1 cellular context compared by ENCODE assay signal in the genomic region with DNA sequence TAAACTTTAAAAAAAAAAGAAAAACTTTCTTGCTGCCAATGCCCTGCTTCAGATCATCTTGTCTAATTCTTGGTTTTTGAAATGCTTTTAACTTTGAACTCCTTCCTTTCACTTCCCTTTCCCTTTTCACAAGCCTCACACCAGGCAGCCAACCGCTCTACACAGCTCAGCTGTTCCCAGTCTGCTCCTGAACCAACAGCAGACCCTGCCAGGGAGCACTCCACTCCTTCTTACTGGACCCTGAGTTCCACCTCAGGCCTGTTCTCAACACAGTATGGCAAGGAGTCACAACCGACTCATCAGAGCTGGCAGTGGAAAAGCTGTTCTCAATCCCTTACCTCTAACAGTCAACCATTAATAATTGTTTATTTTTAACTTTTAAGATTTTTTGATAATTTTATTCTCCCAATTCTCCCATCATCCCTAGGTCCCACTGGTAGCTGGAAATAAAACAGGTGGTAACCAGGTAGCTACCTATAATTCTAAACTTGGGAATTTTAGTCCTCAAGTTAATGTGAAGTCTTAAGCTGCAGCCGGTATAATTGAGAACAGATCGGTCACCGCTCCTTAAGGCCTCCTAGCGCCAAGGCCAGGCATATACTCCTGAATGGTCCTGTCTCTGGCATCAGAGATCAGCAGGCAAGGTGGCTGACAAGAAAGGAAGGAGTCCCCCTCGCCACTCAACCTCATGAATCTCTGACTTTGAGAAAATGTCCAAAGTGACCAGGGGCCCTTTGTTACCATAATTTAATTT.
TF ChIP-seq lines count a peak whose summit lies in the region.

No MANE protein-coding gene starts in this region.

TF ChIP-seq in SK-N-SH, 30 proteins besides CTCF, POLR2A, EP300 and RAD21 (continued from another document):
- TF ChIP-seq, protein P1, sequence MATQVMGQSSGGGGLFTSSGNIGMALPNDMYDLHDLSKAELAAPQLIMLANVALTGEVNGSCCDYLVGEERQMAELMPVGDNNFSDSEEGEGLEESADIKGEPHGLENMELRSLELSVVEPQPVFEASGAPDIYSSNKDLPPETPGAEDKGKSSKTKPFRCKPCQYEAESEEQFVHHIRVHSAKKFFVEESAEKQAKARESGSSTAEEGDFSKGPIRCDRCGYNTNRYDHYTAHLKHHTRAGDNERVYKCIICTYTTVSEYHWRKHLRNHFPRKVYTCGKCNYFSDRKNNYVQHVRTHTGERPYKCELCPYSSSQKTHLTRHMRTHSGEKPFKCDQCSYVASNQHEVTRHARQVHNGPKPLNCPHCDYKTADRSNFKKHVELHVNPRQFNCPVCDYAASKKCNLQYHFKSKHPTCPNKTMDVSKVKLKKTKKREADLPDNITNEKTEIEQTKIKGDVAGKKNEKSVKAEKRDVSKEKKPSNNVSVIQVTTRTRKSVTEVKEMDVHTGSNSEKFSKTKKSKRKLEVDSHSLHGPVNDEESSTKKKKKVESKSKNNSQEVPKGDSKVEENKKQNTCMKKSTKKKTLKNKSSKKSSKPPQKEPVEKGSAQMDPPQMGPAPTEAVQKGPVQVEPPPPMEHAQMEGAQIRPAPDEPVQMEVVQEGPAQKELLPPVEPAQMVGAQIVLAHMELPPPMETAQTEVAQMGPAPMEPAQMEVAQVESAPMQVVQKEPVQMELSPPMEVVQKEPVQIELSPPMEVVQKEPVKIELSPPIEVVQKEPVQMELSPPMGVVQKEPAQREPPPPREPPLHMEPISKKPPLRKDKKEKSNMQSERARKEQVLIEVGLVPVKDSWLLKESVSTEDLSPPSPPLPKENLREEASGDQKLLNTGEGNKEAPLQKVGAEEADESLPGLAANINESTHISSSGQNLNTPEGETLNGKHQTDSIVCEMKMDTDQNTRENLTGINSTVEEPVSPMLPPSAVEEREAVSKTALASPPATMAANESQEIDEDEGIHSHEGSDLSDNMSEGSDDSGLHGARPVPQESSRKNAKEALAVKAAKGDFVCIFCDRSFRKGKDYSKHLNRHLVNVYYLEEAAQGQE (IDR thresholded peaks at IDR 0.05; ENCODE audit: low read depth, low read length) = no peak
- TF ChIP-seq, protein P2, sequence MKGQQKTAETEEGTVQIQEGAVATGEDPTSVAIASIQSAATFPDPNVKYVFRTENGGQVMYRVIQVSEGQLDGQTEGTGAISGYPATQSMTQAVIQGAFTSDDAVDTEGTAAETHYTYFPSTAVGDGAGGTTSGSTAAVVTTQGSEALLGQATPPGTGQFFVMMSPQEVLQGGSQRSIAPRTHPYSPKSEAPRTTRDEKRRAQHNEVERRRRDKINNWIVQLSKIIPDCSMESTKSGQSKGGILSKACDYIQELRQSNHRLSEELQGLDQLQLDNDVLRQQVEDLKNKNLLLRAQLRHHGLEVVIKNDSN (IDR thresholded peaks at IDR 0.05; ENCODE audit: borderline replicate concordance, low read depth) = no peak
